9 cellular contexts compared by ENCODE assay signal in genomic region chr15:75030023-75030413, GRCh38. TPM values are rescaled to one million over a fixed set of nuclear protein-coding genes. Genes with fewer than 3 reads are reported as not detected.
DNase-seq lines count a peak whose midpoint lies in the region; ATAC-seq and TF ChIP-seq lines count a peak whose summit lies in the region.
"Had no signal": no experiment of that assay in that cellular context is flagged by ENCODE, and none has a peak within 500 bp of the region (broad histone marks: within the 10 kb centered on the region; RNA-seq: fewer than 3 reads in every experiment).

No MANE protein-coding gene starts in this region.

- no peaks in the 10 kb centered on the region for H3K9me2 ChIP-seq in GM23338 (ENCODE audit: insufficient read depth)

- H3K36me3 Mint-ChIP-seq in GM23338 (ENCODE audit: low read depth): peaks cover 5% of the 10 kb centered on the region; the same call in 1 of the 3 replicates

- TF ChIP-seq CTCF in GM23338 (conservative IDR thresholded peaks at IDR 0.05; ENCODE audit: low read depth in 2 of 2) (no peak), right atrium auricular region (IDR thresholded peaks at IDR 0.05) (no peak), stomach (IDR thresholded peaks at IDR 0.05) (no peak)

- peaks cover 11% of the 10 kb centered on the region for H3K27me3 Mint-ChIP-seq in GM23338 (ENCODE audit: insufficient read depth, low read depth, poor library complexity)

- H2AFZ ChIP-seq in GM23338: no peak overlapping the region

- H3K27ac Mint-ChIP-seq in GM23338: no peak overlapping the region; the same call in 1 of the 2 replicates

- H3K4me1 ChIP-seq in GM23338 (ENCODE audit: insufficient read depth) (peaks cover 19% of the 10 kb centered on the region), right atrium auricular region (peaks cover 0 to 40% of the 10 kb centered on the region in 2 donors), stomach (peaks cover 11 to 44% (median 33%) of the 10 kb centered on the region in 4 donors)

- 0 out of 2 replicates have a peak, but pooled peaks cover 2% of the 10 kb centered on the region for H3F3A ChIP-seq in GM23338 (replicated peaks; ENCODE audit: low read depth)

- intact Hi-C loops in stomach (cut with DNase I; ENCODE audit: low total_unique reads): loop anchor here (10.0 kb wide), 1 partner anchor 275 kb away; no protein-coding TSS in a partner anchor

- H3K27ac ChIP-seq in GM23338 (ENCODE audit: low read depth) (no peak overlapping the region), adipose tissue (ENCODE audit: low read depth, low read length) (peak overlapping the region; percentile 4), right atrium auricular region (peak overlapping the region; percentile 75 to 79), stomach (peak overlapping the region in 4 of 5 donors; percentile 68 to 75 (median 74))

- no peaks in the 10 kb centered on the region for H3K9me3 Mint-ChIP-seq in GM23338
- H3K9me3 Mint-ChIP-seq: activated T-helper 2 cell treated with anti-CD3 and anti-CD28 coated beads, Interferon-gamma antibody, Interleukin-2, Interleukin-4, amounts not matched to agents 10 μg/mL and 5 μg/mL and 100 μg/mL, durations not matched to agents 14 hours and 24 hours and 36 hours had no signal

- H3K4me3 Mint-ChIP-seq in GM23338: no peak overlapping the region

- H3K36me3 ChIP-seq in GM23338 (ENCODE audit: insufficient read depth): no peaks in the 10 kb centered on the region
- no peaks in the 10 kb centered on the region for H3K36me3 ChIP-seq in right atrium auricular region
- peaks cover 0 to 15% (median 0%) of the 10 kb centered on the region in 4 donors for H3K36me3 ChIP-seq in stomach

- 0 out of 2 replicates have a peak, but pooled peaks cover 5% of the 10 kb centered on the region for H3K79me2 ChIP-seq in GM23338 (replicated peaks; ENCODE audit: insufficient read depth)

- TF ChIP-seq POLR2A in stomach (IDR thresholded peaks at IDR 0.05) (no peak), GM18505 (IDR thresholded peaks at IDR 0.05; ENCODE audit: borderline replicate concordance, extremely low read depth, insufficient read depth, insufficient read length) (no peak)

- ATAC-seq in GM23338: no peak
- ATAC-seq in GM18505 (IDR thresholded peaks at IDR 0.05; ENCODE audit: unreplicated experiment): no peak
- no peak for ATAC-seq in GM21529 (IDR thresholded peaks at IDR 0.05; ENCODE audit: unreplicated experiment)
- no peak for ATAC-seq in HG02885 (IDR thresholded peaks at IDR 0.05; ENCODE audit: poor library complexity, unreplicated experiment)

- no peaks in the 10 kb centered on the region for H3K27me3 ChIP-seq in GM23338 (ENCODE audit: insufficient read depth)
- H3K27me3 ChIP-seq in right atrium auricular region: no peaks in the 10 kb centered on the region
- no peaks in the 10 kb centered on the region for H3K27me3 ChIP-seq in stomach

- H3K4me1 Mint-ChIP-seq in GM23338: peaks cover 61% of the 10 kb centered on the region

- H3K4me3 ChIP-seq in GM23338: no peak overlapping the region
- peak overlapping the region in 1 of 2 donors; percentile 32 for H3K4me3 ChIP-seq in right atrium auricular region
- peak overlapping the region in 1 of 4 donors; percentile 23 for H3K4me3 ChIP-seq in stomach

- DNase-seq in GM23338 (ENCODE audit: low spot score) (no peak), right atrium auricular region (ENCODE audit: low spot score) (peak; percentile 75), stomach (no peak), NCI-H1048 (lab: John Stamatoyannopoulos, UW) (no peak)

- 8 to 61% (median 9%) methylated on average over 2 of the region's 2 CpGs for WGBS in adipose tissue, 3 donors
- WGBS in stomach, 5 donors: 27 to 68% (median 50%) methylated on average over 1 to 2 of the region's 2 CpGs

- no peaks in the 10 kb centered on the region; the same call in 1 of the 2 replicates for H4K20me1 ChIP-seq in GM23338 (replicated peaks; ENCODE audit: insufficient read depth)

- no peaks in the 10 kb centered on the region for H3K9me3 ChIP-seq in right atrium auricular region
- no peaks in the 10 kb centered on the region for H3K9me3 ChIP-seq in stomach

- peak overlapping the region; percentile 58 for H3K4me2 ChIP-seq in GM23338

- TF ChIP-seq EP300 in stomach (IDR thresholded peaks at IDR 0.05): no peak

TF ChIP-seq in GM23338, 12 proteins besides CTCF, POLR2A, EP300 and RAD21 (continues in another document):
- no peak for TF ChIP-seq POLR2AphosphoS5 (IDR thresholded peaks at IDR 0.05; ENCODE audit: low read depth)
- no peak for TF ChIP-seq ZNF331 (CRISPR knock-in tag; IDR thresholded peaks at IDR 0.05; ENCODE audit: low read depth)
- TF ChIP-seq JUNB (IDR thresholded peaks at IDR 0.05; ENCODE audit: unreplicated experiment): no peak
- no peak for TF ChIP-seq EZH2 (IDR thresholded peaks at IDR 0.05; ENCODE audit: low read depth, unreplicated experiment)
- TF ChIP-seq, protein P1, sequence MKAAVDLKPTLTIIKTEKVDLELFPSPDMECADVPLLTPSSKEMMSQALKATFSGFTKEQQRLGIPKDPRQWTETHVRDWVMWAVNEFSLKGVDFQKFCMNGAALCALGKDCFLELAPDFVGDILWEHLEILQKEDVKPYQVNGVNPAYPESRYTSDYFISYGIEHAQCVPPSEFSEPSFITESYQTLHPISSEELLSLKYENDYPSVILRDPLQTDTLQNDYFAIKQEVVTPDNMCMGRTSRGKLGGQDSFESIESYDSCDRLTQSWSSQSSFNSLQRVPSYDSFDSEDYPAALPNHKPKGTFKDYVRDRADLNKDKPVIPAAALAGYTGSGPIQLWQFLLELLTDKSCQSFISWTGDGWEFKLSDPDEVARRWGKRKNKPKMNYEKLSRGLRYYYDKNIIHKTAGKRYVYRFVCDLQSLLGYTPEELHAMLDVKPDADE (IDR thresholded peaks at IDR 0.05): no peak

RNA-seq across cellular contexts. Expression of gene PPCDC, which starts 6.6 kb away (rescaled TPM):
- 40.2 and 42.8 TPM in 2 replicates for total RNA-seq in GM23338 (2014; rRNA removed; shearing (Covaris generic))
- polyA plus RNA-seq in GM23338 (2016; fragmentation: Nextera tagmentation; extraction: Ambion mirVana) (17.8 and 22.1 TPM in 2 replicates), adipose tissue (10 to 100 TPM; 11.1 to 25.0 (median 19.1) TPM), stomach (10 to 100 TPM; 19.7 to 24.6 (median 21.0) TPM)
- total RNA-seq in right atrium auricular region (10 to 100 TPM; 10.6 to 11.5 TPM), stomach (10 to 100 TPM in 4 of 5 donors, 1 to 10 TPM in 1; 3.2 to 74.1 (median 35.7) TPM)

RNA-seq across cellular contexts. Expression of gene SCAMP5, which starts 34.7 kb away (rescaled TPM):
- total RNA-seq in GM23338 (2014; rRNA removed; shearing (Covaris generic)): 31.0 and 43.3 TPM in 2 replicates
- 12.8 and 12.9 TPM in 2 replicates for polyA plus RNA-seq in GM23338 (2016; fragmentation: Nextera tagmentation; extraction: Ambion mirVana)
- 10 to 100 TPM in 1 of 3 donors, 1 to 10 TPM in 2; 1.5 to 49.1 (median 2.8) TPM for polyA plus RNA-seq in adipose tissue
- total RNA-seq in right atrium auricular region: 1 to 10 TPM; 4.0 to 7.5 TPM
- 10 to 100 TPM in 3 of 5 donors, 1 to 10 TPM in 2; 1.8 to 70.1 (median 13.4) TPM for total RNA-seq in stomach
- 10 to 100 TPM in 2 of 3 donors, 1 to 10 TPM in 1; 8.8 to 12.7 (median 12.4) TPM for polyA plus RNA-seq in stomach
